Comparison of ENCODE assay signal across 13 cellular contexts in the genomic region with DNA sequence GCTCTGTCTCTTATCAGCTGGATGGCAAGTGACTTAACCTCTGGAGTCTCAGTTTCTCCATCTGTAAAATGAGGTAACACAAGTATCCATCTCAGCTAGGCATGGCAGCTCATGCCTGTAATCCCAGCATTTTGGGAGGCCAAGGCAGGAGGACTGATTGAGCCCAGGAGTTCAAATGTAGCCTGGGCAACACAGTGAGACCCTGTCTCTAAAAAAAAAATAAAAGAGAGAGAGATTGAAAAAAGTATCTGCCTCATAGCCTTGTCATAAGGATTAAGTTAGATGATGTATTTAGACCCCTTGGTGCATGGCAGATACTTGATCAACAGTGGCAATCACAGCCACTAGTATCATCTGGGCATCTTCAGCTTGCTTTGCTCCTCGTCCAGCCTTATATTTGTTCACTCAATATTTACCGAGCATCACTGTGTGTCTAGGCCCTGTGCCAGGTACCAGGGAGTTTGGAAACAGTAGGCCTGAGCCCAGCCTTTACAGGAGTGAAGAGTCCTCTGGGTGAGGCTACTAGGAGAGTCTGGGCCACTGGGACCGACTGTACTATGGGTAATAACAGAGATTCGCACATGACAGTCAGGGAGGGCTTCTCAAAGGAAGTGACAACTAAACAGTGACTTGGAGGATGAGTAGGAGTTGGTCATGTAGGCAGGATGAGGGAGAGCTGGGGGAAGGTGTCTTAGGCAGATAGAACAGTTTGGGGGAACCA. TPM values are rescaled to one million over a fixed set of nuclear protein-coding genes. Genes with fewer than 3 reads are reported as not detected.
DNase-seq lines count a peak whose midpoint lies in the region; ATAC-seq and TF ChIP-seq lines count a peak whose summit lies in the region.
"Had no signal": no experiment of that assay in that cellular context is flagged by ENCODE, and none has a peak within 500 bp of the region (broad histone marks: within the 10 kb centered on the region; RNA-seq: fewer than 3 reads in every experiment).

No MANE protein-coding gene starts in this region.

- H3K9me3 ChIP-seq in gastroesophageal sphincter: no peaks in the 10 kb centered on the region

- H3K27me3 ChIP-seq in gastroesophageal sphincter: no peaks in the 10 kb centered on the region

- 82 to 90% methylated on average over 2 to 3 of the region's 4 CpGs for WGBS in gastroesophageal sphincter (ENCODE audit: low coverage in 1 of 2), 2 donors

- peak overlapping the region; percentile 52 for H3K27ac Mint-ChIP-seq in activated T-helper 17 cell treated with anti-CD3 and anti-CD28 coated beads, Interleukin-2, amount 50 U/mL, for 72 hours
- peak overlapping the region in 1 of 2 donors; percentile 83 for H3K27ac Mint-ChIP-seq in natural killer cell
- H3K27ac Mint-ChIP-seq: GM23338; stimulated activated memory B cell treated with anti-CD40 and anti-IgM and Interleukin-4, amounts not matched to agents 10 μg/mL and 1 μg/mL and 100 μg/mL, for 72 hours; T-helper 1 cell treated with Interleukin-12 subunit alpha and Interleukin-12 subunit beta and Interleukin-4 antibody, amounts not matched to agents 30 μg/mL and 1 μg/mL, for 36 hours had no signal

- H3K9me3 Mint-ChIP-seq in activated T-helper 17 cell treated with anti-CD3 and anti-CD28 coated beads, Interleukin-2, amount 50 U/mL, for 72 hours: no peaks in the 10 kb centered on the region
- no peaks in the 10 kb centered on the region for H3K9me3 Mint-ChIP-seq in natural killer cell
- H3K9me3 Mint-ChIP-seq: GM23338; stimulated activated memory B cell treated with anti-CD40 and anti-IgM and Interleukin-4, amounts not matched to agents 10 μg/mL and 1 μg/mL and 100 μg/mL, for 72 hours; T-helper 1 cell treated with Interleukin-12 subunit alpha and Interleukin-12 subunit beta and Interleukin-4 antibody, amounts not matched to agents 30 μg/mL and 1 μg/mL, for 36 hours had no signal

- no peak overlapping the region for H3K4me3 ChIP-seq in gastroesophageal sphincter
- H3K4me3 ChIP-seq: GM23338 had no signal

- TF ChIP-seq CTCF in natural killer cell (IDR thresholded peaks at IDR 0.05) (no peak), gastroesophageal sphincter (IDR thresholded peaks at IDR 0.05) (no peak)

- no peak for TF ChIP-seq EP300 in gastroesophageal sphincter (IDR thresholded peaks at IDR 0.05)

- no peaks in the 10 kb centered on the region for H3K36me3 ChIP-seq in gastroesophageal sphincter

- peak; percentile 80 for ATAC-seq in activated T-helper 17 cell treated with anti-CD3 and anti-CD28 coated beads, Interleukin-2, amount 50 U/mL, for 72 hours (replicated peaks)
- ATAC-seq in natural killer cell (peak; percentile 41 to 65 (median 52)), gastroesophageal sphincter (no peak), HG02759 (IDR thresholded peaks at IDR 0.05; ENCODE audit: unreplicated experiment) (no peak)
- ATAC-seq: GM23338; left ventricle myocardium superior; stimulated activated memory B cell treated with anti-CD40 and anti-IgM and Interleukin-4, amounts not matched to agents 10 μg/mL and 1 μg/mL and 100 μg/mL, for 72 hours had no signal

- TF ChIP-seq POLR2A in gastroesophageal sphincter (IDR thresholded peaks at IDR 0.05): no peak

- H3K36me3 Mint-ChIP-seq in activated T-helper 17 cell treated with anti-CD3 and anti-CD28 coated beads, Interleukin-2, amount 50 U/mL, for 72 hours (ENCODE audit: low read depth): peaks cover 23% of the 10 kb centered on the region
- H3K36me3 Mint-ChIP-seq in natural killer cell: no peaks in the 10 kb centered on the region
- H3K36me3 Mint-ChIP-seq: stimulated activated memory B cell treated with anti-CD40 and anti-IgM and Interleukin-4, amounts not matched to agents 10 μg/mL and 1 μg/mL and 100 μg/mL, for 72 hours had no signal

- no peaks in the 10 kb centered on the region for H3K4me1 ChIP-seq in gastroesophageal sphincter

- no peaks in the 10 kb centered on the region for H3K27me3 Mint-ChIP-seq in activated T-helper 17 cell treated with anti-CD3 and anti-CD28 coated beads, Interleukin-2, amount 50 U/mL, for 72 hours
- H3K27me3 Mint-ChIP-seq in natural killer cell (ENCODE audit: low read depth in 2 of 2): no peaks in the 10 kb centered on the region
- H3K27me3 Mint-ChIP-seq: stimulated activated memory B cell treated with anti-CD40 and anti-IgM and Interleukin-4, amounts not matched to agents 10 μg/mL and 1 μg/mL and 100 μg/mL, for 72 hours had no signal

- DNase-seq in COR-L47 (lab: John Stamatoyannopoulos, UW) (peak; percentile 49), NCI-H2029 treated with DMSO at 0.1 percent for 48 hours (lab: John Stamatoyannopoulos, UW) (peak; percentile 94), natural killer cell (no peak), DMS114 treated with DMSO at 0.1 percent for 48 hours (lab: John Stamatoyannopoulos, UW; ENCODE audit: unreplicated experiment) (no peak), head of caudate nucleus (no peak)
- DNase-seq: left ventricle myocardium superior; stimulated activated CD4-positive, alpha-beta T cell treated with anti-CD3 and anti-CD28 coated beads, Interleukin-1b, Interleukin-23, amount 100 ng/mL, for 48 hours had no signal

- intact Hi-C loops in natural killer cell (cut with micrococcal nuclease) (no loop called here), head of caudate nucleus (cut with DNase I) (no loop called here)

- no peak overlapping the region for H3K27ac ChIP-seq in gastroesophageal sphincter

- H3K4me1 Mint-ChIP-seq in activated T-helper 17 cell treated with anti-CD3 and anti-CD28 coated beads, Interleukin-2, amount 50 U/mL, for 72 hours: peaks cover 14% of the 10 kb centered on the region
- peaks cover 7 to 16% of the 10 kb centered on the region in 2 donors for H3K4me1 Mint-ChIP-seq in natural killer cell
- H3K4me1 Mint-ChIP-seq: GM23338; stimulated activated memory B cell treated with anti-CD40 and anti-IgM and Interleukin-4, amounts not matched to agents 10 μg/mL and 1 μg/mL and 100 μg/mL, for 72 hours had no signal

- H3K4me3 Mint-ChIP-seq in activated T-helper 17 cell treated with anti-CD3 and anti-CD28 coated beads, Interleukin-2, amount 50 U/mL, for 72 hours: no peak overlapping the region
- H3K4me3 Mint-ChIP-seq in natural killer cell: no peak overlapping the region
- H3K4me3 Mint-ChIP-seq: GM23338; stimulated activated memory B cell treated with anti-CD40 and anti-IgM and Interleukin-4, amounts not matched to agents 10 μg/mL and 1 μg/mL and 100 μg/mL, for 72 hours; T-helper 1 cell treated with Interleukin-12 subunit alpha and Interleukin-12 subunit beta and Interleukin-4 antibody, amounts not matched to agents 30 μg/mL and 1 μg/mL, for 36 hours had no signal

RNA-seq across cellular contexts. Expression of gene CORO2A, which starts 34.2 kb away (rescaled TPM):
- 10 to 100 TPM in 1 of 2 donors, 1 to 10 TPM in 1; 9.9 to 18.2 TPM for total RNA-seq in activated T-helper 17 cell treated with anti-CD3 and anti-CD28 coated beads, Interleukin-2, amount 50 U/mL, for 72 hours
- total RNA-seq in natural killer cell (1 to 10 TPM; 1.9 to 3.6 (median 2.3) TPM), gastroesophageal sphincter (1 to 10 TPM in 1 of 4 donors, under 1 TPM in 3; 0.77 to 4.8 (median 0.86) TPM)

RNA-seq across cellular contexts. Expression of gene TRIM14, which starts 39.2 kb away (rescaled TPM):
- total RNA-seq in activated T-helper 17 cell treated with anti-CD3 and anti-CD28 coated beads, Interleukin-2, amount 50 U/mL, for 72 hours: 10 to 100 TPM; 43.4 to 57.8 TPM
- 10 to 100 TPM; 45.1 to 66.5 (median 65.3) TPM for total RNA-seq in natural killer cell
- total RNA-seq in gastroesophageal sphincter: 10 to 100 TPM in 3 of 4 donors, 1 to 10 TPM in 1; 7.5 to 12.5 (median 10.5) TPM

Comparison
In these comparisons a context has a peak if more than half of its experiments do, and no peak if none do; other contexts are left out.
1. DNase-seq: peak in COR-L47 (single experiment) and NCI-H2029 treated with DMSO at 0.1 percent for 48 hours (single experiment); none in natural killer cell (single experiment), DMS114 treated with DMSO at 0.1 percent for 48 hours (single experiment) and head of caudate nucleus (0 of 42).
2. ATAC-seq: peak in activated T-helper 17 cell treated with anti-CD3 and anti-CD28 coated beads, Interleukin-2, amount 50 U/mL, for 72 hours (single experiment) and natural killer cell (3 of 3); none in gastroesophageal sphincter (single experiment) and HG02759 (single experiment).